Comparison of ENCODE assay signal across 8 cellular contexts in the genomic region with DNA sequence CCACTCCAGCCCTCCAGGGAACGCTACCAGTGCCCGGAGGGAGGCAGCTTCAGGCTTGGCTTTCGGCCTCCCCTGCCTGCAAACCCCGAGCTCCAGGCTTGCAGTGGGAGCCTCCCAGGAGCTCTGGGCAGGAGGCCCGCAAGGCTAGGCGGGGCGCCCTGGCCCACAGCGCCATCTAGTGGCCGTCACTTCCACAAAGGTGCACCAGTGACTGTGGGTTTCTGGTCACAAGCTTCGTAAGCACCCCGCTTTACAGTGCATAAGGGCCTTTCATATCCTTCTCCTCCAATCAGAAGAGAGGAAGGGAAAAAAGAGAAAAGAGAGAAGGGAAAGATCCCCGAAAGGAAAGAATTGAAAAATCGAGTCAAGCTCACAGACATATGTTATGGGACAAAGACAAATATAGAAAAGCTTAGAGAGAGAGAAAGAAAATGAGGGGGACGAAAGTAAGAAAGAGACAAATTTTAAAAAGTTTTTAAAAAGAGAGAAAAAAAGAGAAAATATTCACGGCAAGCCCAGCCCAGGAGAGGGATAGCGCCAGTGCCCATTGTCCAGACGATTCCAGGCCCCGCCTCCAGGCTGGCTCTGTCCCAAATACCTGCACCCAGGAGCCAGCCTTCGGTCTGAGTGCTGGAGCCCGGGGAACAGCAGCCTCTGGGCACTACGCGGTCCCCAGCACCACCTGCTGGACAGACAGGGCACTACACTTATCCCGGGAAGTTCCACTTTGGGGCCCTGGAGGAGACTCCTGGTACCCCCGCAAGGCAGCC.
DNase-seq lines count a peak whose midpoint lies in the region; ATAC-seq lines count a peak whose summit lies in the region.

No MANE protein-coding gene starts in this region.

- DNase-seq in DMS 273 (lab: John Stamatoyannopoulos, UW; ENCODE audit: unreplicated experiment): peak; percentile 96
- peak; percentile 88 for DNase-seq in NCI-H510A treated with DMSO at 0.1 percent for 48 hours (lab: John Stamatoyannopoulos, UW)
- peak; percentile 92 for DNase-seq in activated CD4-positive, alpha-beta T cell treated with anti-CD3 and anti-CD28 coated beads, Interleukin-2, amount 10 ng/mL, durations not matched to agents 24 days and 14 days
- DNase-seq in dedifferentiated amniotic fluid mesenchymal stem cell (ENCODE audit: extremely low spot score): peak; percentile 67
- DNase-seq in left kidney (ENCODE audit: low read depth, low spot score): peak; percentile 94
- DNase-seq in stimulated activated CD4-positive, alpha-beta T cell treated with anti-CD3 and anti-CD28 coated beads, Interleukin-1b, Interleukin-23, amount 100 ng/mL, for 4 hours (ENCODE audit: low read depth in 2 of 2): peak; percentile 63 to 65

- peak; percentile 58 for ATAC-seq in HG02938 (IDR thresholded peaks at IDR 0.05; ENCODE audit: unreplicated experiment)
- no peak for ATAC-seq in GM19455 (IDR thresholded peaks at IDR 0.05; ENCODE audit: unreplicated experiment)

- peak overlapping the region; percentile 64 for H3K27ac Mint-ChIP-seq in activated CD4-positive, alpha-beta T cell treated with anti-CD3 and anti-CD28 coated beads, Interleukin-2, amount 10 ng/mL, durations not matched to agents 24 days and 14 days

- no peaks in the 10 kb centered on the region for H3K9me3 Mint-ChIP-seq in activated CD4-positive, alpha-beta T cell treated with anti-CD3 and anti-CD28 coated beads, Interleukin-2, amount 10 ng/mL, durations not matched to agents 24 days and 14 days

- intact Hi-C loops in activated CD4-positive, alpha-beta T cell treated with anti-CD3 and anti-CD28 coated beads, Interleukin-2, amount 10 ng/mL, durations not matched to agents 24 days and 14 days (cut with micrococcal nuclease): loop anchor here (1.0 to 2.0 kb wide), 4 partner anchors 834 to 1424 kb away; no protein-coding TSS in a partner anchor

- peak overlapping the region; percentile 70 for H3K4me3 Mint-ChIP-seq in activated CD4-positive, alpha-beta T cell treated with anti-CD3 and anti-CD28 coated beads, Interleukin-2, amount 10 ng/mL, durations not matched to agents 24 days and 14 days

- H3K4me1 Mint-ChIP-seq in activated CD4-positive, alpha-beta T cell treated with anti-CD3 and anti-CD28 coated beads, Interleukin-2, amount 10 ng/mL, durations not matched to agents 24 days and 14 days: peaks cover 6% of the 10 kb centered on the region

- H3K36me3 Mint-ChIP-seq in activated CD4-positive, alpha-beta T cell treated with anti-CD3 and anti-CD28 coated beads, Interleukin-2, amount 10 ng/mL, durations not matched to agents 24 days and 14 days (ENCODE audit: low read depth): peaks cover 11% of the 10 kb centered on the region

- no peaks in the 10 kb centered on the region for H3K27me3 Mint-ChIP-seq in activated CD4-positive, alpha-beta T cell treated with anti-CD3 and anti-CD28 coated beads, Interleukin-2, amount 10 ng/mL, durations not matched to agents 24 days and 14 days
